In genomic region chr2:143525006-143525405, GRCh38 we compare ENCODE assay signal across 14 cellular contexts.
DNase-seq lines count a peak whose midpoint lies in the region; ATAC-seq and TF ChIP-seq lines count a peak whose summit lies in the region.
"Had no signal": no experiment of that assay in that cellular context is flagged by ENCODE, and none has a peak within 500 bp of the region (broad histone marks: within the 10 kb centered on the region; RNA-seq: fewer than 3 reads in every experiment).

No MANE protein-coding gene starts in this region.

- DNase-seq in Right ventricle myocardium superior (no peak), cardiac septum (ENCODE audit: low spot score) (no peak), brain microvascular endothelial cell (peak; percentile 18), aorta (no peak)
- DNase-seq in stimulated activated CD4-positive, alpha-beta T cell treated with anti-CD3 and anti-CD28 coated beads, Interleukin-2, amount 100 ng/mL, for 48 hours, result no peak
- DNase-seq: activated T-cell treated with anti-CD3 and anti-CD28 coated beads, Interleukin-2, amount 50 U/mL, for 48 hours; cortex of kidney; NCI-H1048; NCI-H510A; SHP77 treated with DMSO at 0.1 percent for 48 hours had no signal

- ATAC-seq in Right ventricle myocardium superior (ENCODE audit: poor library complexity) (peak; percentile 66), aorta (ENCODE audit: low FRiP score) (peak; percentile 40), GM18505 (IDR thresholded peaks at IDR 0.05; ENCODE audit: unreplicated experiment) (no peak), HG02623 (IDR thresholded peaks at IDR 0.05; ENCODE audit: unreplicated experiment) (no peak)

- H3K9me3 ChIP-seq in mesodermal cell (ENCODE audit: control insufficient read depth, low read length), result no peaks in the 10 kb centered on the region
- no peaks in the 10 kb centered on the region for H3K9me3 ChIP-seq in aorta (ENCODE audit: control insufficient read depth, low read length)

- no peaks in the 10 kb centered on the region for H3K36me3 ChIP-seq in brain microvascular endothelial cell (replicated peaks)
- no peaks in the 10 kb centered on the region for H3K36me3 ChIP-seq in mesodermal cell (ENCODE audit: control insufficient read depth, insufficient read depth, low read length)
- H3K36me3 ChIP-seq in aorta (ENCODE audit: control insufficient read depth in 1 of 2, insufficient read depth in 2 of 2, low read length in 1 of 2), result no peaks in the 10 kb centered on the region

- H3K27ac ChIP-seq in brain microvascular endothelial cell (no peak overlapping the region), mesodermal cell (ENCODE audit: low read depth, low read length, severe bottlenecking) (peak overlapping the region; percentile 84), aorta (ENCODE audit: low read depth in 1 of 2, low read length in 2 of 2) (no peak overlapping the region)

- TF ChIP-seq POLR2A in GM18505 (IDR thresholded peaks at IDR 0.05; ENCODE audit: borderline replicate concordance, extremely low read depth, insufficient read depth, insufficient read length), result no peak

- H3K4me3 ChIP-seq in brain microvascular endothelial cell (ENCODE audit: low read depth, low read length) (no peak overlapping the region), mesodermal cell (ENCODE audit: extremely low read depth, insufficient read depth, low read length, poor library complexity, severe bottlenecking) (no peak overlapping the region), aorta (ENCODE audit: low read length in 2 of 2) (no peak overlapping the region)
- H3K4me3 ChIP-seq: lung had no signal

- H3K27me3 ChIP-seq in brain microvascular endothelial cell (replicated peaks) (no peaks in the 10 kb centered on the region), aorta (ENCODE audit: control insufficient read depth in 1 of 2, insufficient read depth in 2 of 2, low read length in 1 of 2) (no peaks in the 10 kb centered on the region)

- peaks cover 15% of the 10 kb centered on the region for H3K4me1 ChIP-seq in mesodermal cell (ENCODE audit: control insufficient read depth, insufficient read depth, low read length, poor library complexity, severe bottlenecking)
- H3K4me1 ChIP-seq in aorta (ENCODE audit: control insufficient read depth in 1 of 2, insufficient read depth in 2 of 2, low read length in 2 of 2), result no peaks in the 10 kb centered on the region

- in situ Hi-C loops in brain microvascular endothelial cell (cut with HindIII; ENCODE audit: low pct_ligation_motif_present, low sequenced_read_pairs), result no loop called here

- intact Hi-C loops in Right ventricle myocardium superior (cut with DNase I), result no loop called here
- intact Hi-C loops in cardiac septum (cut with DNase I), result no loop called here
- intact Hi-C loops in aorta (cut with DNase I), result no loop called here

- no peak for TF ChIP-seq CTCF in brain microvascular endothelial cell (IDR thresholded peaks at IDR 0.05; ENCODE audit: low read depth, low read length, missing control alignments)

- 75 to 94% methylated on average over 2 of the region's 3 CpGs for WGBS in mesodermal cell (ENCODE audit: insufficient coverage in 2 of 2), 2 experiments
- WGBS in aorta, 2 donors, result 2 to 6% methylated on average over 3 of the region's 3 CpGs

Comparison
In these comparisons a context has a peak if more than half of its experiments do, and no peak if none do; other contexts are left out.
1. ATAC-seq: peak in Right ventricle myocardium superior (single experiment) and aorta (single experiment); none in GM18505 (single experiment) and HG02623 (single experiment).